ENCODE assay signal across 6 cellular contexts in the genomic region with DNA sequence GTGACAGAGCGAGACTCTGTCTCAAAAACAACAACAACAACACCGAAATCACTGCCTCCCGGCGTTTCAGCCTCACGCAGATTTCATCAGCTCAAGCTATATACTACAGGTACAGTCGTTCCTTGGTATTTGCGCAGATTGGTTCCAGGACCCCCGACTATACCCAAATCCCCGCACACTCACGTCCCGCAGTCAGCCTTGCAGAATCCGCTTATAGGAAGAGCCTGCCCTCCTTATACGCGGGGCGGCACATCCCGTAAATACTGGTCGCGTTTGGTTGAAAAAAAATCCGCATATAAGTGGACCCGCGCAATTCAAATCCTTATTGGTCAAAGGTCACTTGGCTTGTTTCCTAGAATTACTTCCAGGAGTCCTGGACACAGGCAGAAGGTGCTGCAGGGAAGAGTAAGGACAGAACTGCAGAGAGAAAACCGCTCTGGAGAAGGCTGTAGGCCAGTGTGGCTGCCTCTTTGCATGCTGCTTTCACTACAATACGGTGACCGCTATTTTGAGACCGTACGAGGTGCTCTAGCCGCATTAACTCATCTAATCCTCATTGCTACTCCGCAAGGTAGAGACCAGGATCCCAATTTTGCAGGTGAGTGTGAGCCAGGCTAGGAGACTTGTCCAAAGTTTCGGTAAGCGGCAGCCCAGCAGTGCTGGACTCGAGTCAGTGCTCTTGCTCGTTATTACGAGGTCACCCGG. TPM values are rescaled to one million over a fixed set of nuclear protein-coding genes. Genes with fewer than 3 reads are reported as not detected.
A peak's percentile ranks its signal among the peaks of the same experiment; 100 is the strongest.
DNase-seq lines count a peak whose midpoint lies in the region; ATAC-seq and TF ChIP-seq lines count a peak whose summit lies in the region.

No MANE protein-coding gene starts in this region.

- 18% methylated on average over 34 of the region's 34 CpGs for WGBS in hepatocyte (ENCODE audit: low lambda C conversion rate, missing lambda C conversion rate)

- no peaks in the 10 kb centered on the region for H3K9me2 ChIP-seq in hepatocyte (replicated peaks; ENCODE audit: insufficient read depth)

- peaks cover 14% of the 10 kb centered on the region for H4K20me1 ChIP-seq in hepatocyte (ENCODE audit: insufficient read depth, poor library complexity, severe bottlenecking)

- H3K27ac ChIP-seq in Panc1 (ENCODE audit: low read length) (peak overlapping the region; percentile 87), hepatocyte (peak overlapping the region; percentile 80), upper lobe of right lung (peak overlapping the region; percentile 89)

- peak; percentile 11 for DNase-seq in GM03348 (ENCODE audit: low spot score)
- DNase-seq in Panc1 (ENCODE audit: low read depth, low spot score), result no peak
- DNase-seq in hepatocyte (ENCODE audit: low spot score), result peak; percentile 34
- no peak for DNase-seq in upper lobe of right lung
- DNase-seq in OCI-M2 (lab: John Stamatoyannopoulos, UW; ENCODE audit: unreplicated experiment), result no peak

- POLR2A ChIA-PET in Panc1 (lab: Charles Lee), result no interaction called here

- peak overlapping the region; percentile 91 for H2AFZ ChIP-seq in hepatocyte

- H3K9me3 ChIP-seq in Panc1 (ENCODE audit: control insufficient read depth, insufficient read depth, low read depth, low read length) (no peaks in the 10 kb centered on the region), hepatocyte (ENCODE audit: low read depth) (no peaks in the 10 kb centered on the region), upper lobe of right lung (no peaks in the 10 kb centered on the region)

- H3K4me3 ChIP-seq in Panc1 (ENCODE audit: low read depth in 2 of 2, low read length in 2 of 2), result peak overlapping the region; percentile 92 to 94
- peak overlapping the region; percentile 96 for H3K4me3 ChIP-seq in hepatocyte
- peak overlapping the region; percentile 97 for H3K4me3 ChIP-seq in upper lobe of right lung

- H3K79me2 ChIP-seq in hepatocyte, result peaks cover 56% of the 10 kb centered on the region

- H3K4me2 ChIP-seq in hepatocyte, result peak overlapping the region; percentile 99

- CTCF ChIA-PET in Panc1 (lab: Charles Lee), result no interaction called here

- TSS peak; percentile 75 for BruUV-seq in Panc1 (replicated peaks; lab: Mats Ljungman, UMichigan)

- H3K27me3 ChIP-seq in Panc1 (ENCODE audit: control insufficient read depth, insufficient read depth, low read length) (no peaks in the 10 kb centered on the region), hepatocyte (no peaks in the 10 kb centered on the region), upper lobe of right lung (no peaks in the 10 kb centered on the region)

- in situ Hi-C loops in Panc1 (cut with HindIII; ENCODE audit: low pct_unique_long_range_greater_than_20kb, low sequenced_read_pairs), result no loop called here

- H3K36me3 ChIP-seq in Panc1 (ENCODE audit: control insufficient read depth, insufficient read depth, low read length) (peaks cover 7% of the 10 kb centered on the region), hepatocyte (replicated peaks; ENCODE audit: insufficient read depth, low read depth) (no peaks in the 10 kb centered on the region), upper lobe of right lung (peaks cover 31% of the 10 kb centered on the region)

- intact Hi-C loops in Panc1 (cut with micrococcal nuclease; ENCODE audit: unreplicated experiment), result no loop called here
- intact Hi-C loops in upper lobe of right lung (cut with DNase I), result no loop called here

- H3K4me1 ChIP-seq in Panc1 (ENCODE audit: control insufficient read depth, insufficient read depth, low read length), result 0 out of 2 replicates have a peak, but pooled peaks cover 3% of the 10 kb centered on the region
- H3K4me1 ChIP-seq in hepatocyte (ENCODE audit: insufficient read depth), result peaks cover 10% of the 10 kb centered on the region
- peaks cover 12% of the 10 kb centered on the region for H3K4me1 ChIP-seq in upper lobe of right lung

- ATAC-seq in Panc1 (peak; percentile 34), upper lobe of right lung (no peak), GM18505 (IDR thresholded peaks at IDR 0.05; ENCODE audit: unreplicated experiment) (no peak)

- no peak for TF ChIP-seq POLR2A in GM18505 (IDR thresholded peaks at IDR 0.05; ENCODE audit: borderline replicate concordance, extremely low read depth, insufficient read depth, insufficient read length)

- TF ChIP-seq CTCF in Panc1 (IDR thresholded peaks at IDR 0.05) (no peak), hepatocyte (IDR thresholded peaks at IDR 0.05; ENCODE audit: poor library complexity) (no peak), upper lobe of right lung (IDR thresholded peaks at IDR 0.05) (no peak)

RNA-seq across cellular contexts. Expression of gene NDUFAB1, which starts 0.7 kb away (rescaled TPM):
- total RNA-seq in Panc1 (2021; ENCODE audit: unreplicated experiment), result 166 TPM
- 167 TPM for polyA plus RNA-seq in Panc1 (2012; ENCODE audit: insufficient read length)
- total RNA-seq in hepatocyte, result 119 and 135 TPM in 2 replicates
- 218 and 243 TPM in 2 replicates for polyA plus RNA-seq in hepatocyte
- 49.2 TPM for total RNA-seq in upper lobe of right lung

RNA-seq across cellular contexts. Expression of gene UBFD1, which starts 37.9 kb away (rescaled TPM):
- 102 TPM for total RNA-seq in Panc1 (2021; ENCODE audit: unreplicated experiment)
- 77.6 TPM for polyA plus RNA-seq in Panc1 (2012; ENCODE audit: insufficient read length)
- 107 TPM in 2 replicates for total RNA-seq in hepatocyte
- 44.5 and 48.6 TPM in 2 replicates for polyA plus RNA-seq in hepatocyte
- total RNA-seq in upper lobe of right lung, result 42.3 TPM

RNA-seq across cellular contexts. Expression of gene EARS2, which starts 38.2 kb away (rescaled TPM):
- total RNA-seq in Panc1 (2021; ENCODE audit: unreplicated experiment) (31.3 TPM), hepatocyte (19.0 and 26.5 TPM in 2 replicates), upper lobe of right lung (15.3 TPM)
- 34.9 TPM for polyA plus RNA-seq in Panc1 (2012; ENCODE audit: insufficient read length)
- polyA plus RNA-seq in hepatocyte, result 23.1 and 25.2 TPM in 2 replicates

RNA-seq across cellular contexts. Expression of gene PALB2, which starts 45.7 kb away (rescaled TPM):
- total RNA-seq in Panc1 (2021; ENCODE audit: unreplicated experiment) (21.7 TPM), hepatocyte (4.3 and 6.6 TPM in 2 replicates), upper lobe of right lung (11.7 TPM)
- polyA plus RNA-seq in Panc1 (2012; ENCODE audit: insufficient read length), result 7.0 TPM
- polyA plus RNA-seq in hepatocyte, result 2.6 and 4.5 TPM in 2 replicates

RNA-seq across cellular contexts. Expression of gene DCTN5, which starts 45.9 kb away (rescaled TPM):
- total RNA-seq in Panc1 (2021; ENCODE audit: unreplicated experiment) (72.9 TPM), hepatocyte (24.0 and 31.7 TPM in 2 replicates), upper lobe of right lung (48.7 TPM)
- 55.7 TPM for polyA plus RNA-seq in Panc1 (2012; ENCODE audit: insufficient read length)
- polyA plus RNA-seq in hepatocyte, result 9.8 and 23.3 TPM in 2 replicates

Comparison
In these comparisons a context has a peak if more than half of its experiments do, and no peak if none do; other contexts are left out.
1. DNase-seq: peak in GM03348 (single experiment) and hepatocyte (single experiment); none in Panc1 (single experiment), upper lobe of right lung (single experiment) and OCI-M2 (single experiment).
2. Peak in every context shown above with its lines, with median percentiles within 50 percentile points of each other: H3K27ac ChIP-seq and H3K4me3 ChIP-seq.